ENCODE assay signal across 1 cellular context in genomic region chr7:117279203-117279602, GRCh38.
TF ChIP-seq lines count a peak whose summit lies in the region.

No MANE protein-coding gene starts in this region.

TF ChIP-seq in endothelial cell of umbilical vein, 7 proteins besides CTCF, POLR2A, EP300 and RAD21 (continued from another document):
- TF ChIP-seq, protein P1, sequence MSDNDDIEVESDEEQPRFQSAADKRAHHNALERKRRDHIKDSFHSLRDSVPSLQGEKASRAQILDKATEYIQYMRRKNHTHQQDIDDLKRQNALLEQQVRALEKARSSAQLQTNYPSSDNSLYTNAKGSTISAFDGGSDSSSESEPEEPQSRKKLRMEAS (IDR thresholded peaks at IDR 0.05; ENCODE audit: insufficient read depth, insufficient read length) = no peak
